In the genomic region with DNA sequence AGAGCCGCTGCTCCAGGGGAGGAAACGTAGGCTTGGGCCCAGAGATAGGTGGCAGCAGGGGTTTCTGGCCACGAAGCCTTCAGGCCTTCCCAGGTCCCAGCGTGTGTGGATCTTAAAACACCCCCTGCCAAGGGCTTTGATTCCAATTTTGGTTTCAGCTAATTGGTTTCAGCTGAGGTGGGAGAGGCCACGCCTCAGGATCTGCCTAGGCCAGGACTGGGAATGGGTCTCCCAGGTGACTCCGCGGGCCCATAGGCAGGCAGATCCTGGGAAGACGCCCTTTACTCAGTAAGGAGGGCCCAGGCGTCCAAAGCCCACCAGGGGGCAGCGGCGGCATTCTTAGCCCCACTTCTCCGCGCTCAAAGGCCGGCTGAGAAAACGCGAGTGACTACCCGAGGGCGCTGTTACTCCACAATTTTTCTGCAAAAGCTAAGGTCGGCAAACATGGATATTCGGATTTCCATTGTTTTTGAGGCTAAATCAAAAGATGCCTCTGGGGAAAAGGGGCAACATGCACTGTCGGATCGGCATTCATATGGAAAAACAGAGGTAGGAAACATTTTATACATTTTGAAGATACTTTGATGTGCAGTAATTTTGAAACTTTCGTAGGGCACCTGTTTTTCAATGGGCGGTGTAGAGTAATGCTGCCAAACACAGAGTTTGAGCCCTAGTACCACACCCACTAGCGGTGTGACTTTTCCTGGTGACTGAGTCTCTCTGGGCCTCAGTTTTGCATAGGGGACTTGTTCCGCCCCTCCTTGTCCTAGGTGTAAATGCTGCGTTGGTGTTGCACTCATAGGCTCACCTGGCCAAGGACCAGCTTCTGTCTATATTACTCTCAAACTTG, we compare ENCODE assay signal across 8 cellular contexts. TPM values are rescaled to one million over a fixed set of nuclear protein-coding genes. Genes with fewer than 3 reads are reported as not detected.
DNase-seq lines count a peak whose midpoint lies in the region; ATAC-seq and TF ChIP-seq lines count a peak whose summit lies in the region.

No MANE protein-coding gene starts in this region.

- POLR2A ChIA-PET in CD8-positive, alpha-beta T cell (lab: Charles Lee): no interaction called here
- POLR2A ChIA-PET in activated CD8-positive, alpha-beta T cell treated with anti-CD3 and anti-CD28 coated beads, Interleukin-2, amount 10 ng/mL, durations not matched to agents 7 days and 5 days (lab: Charles Lee): no interaction called here

- no peaks in the 10 kb centered on the region for H3K27me3 ChIP-seq in CD8-positive, alpha-beta T cell (ENCODE audit: insufficient read depth, low read length)

- H3K4me1 ChIP-seq in CD8-positive, alpha-beta T cell (ENCODE audit: insufficient read depth, low read length): peaks cover 4% of the 10 kb centered on the region

- H3K4me3 Mint-ChIP-seq in CD8-positive, alpha-beta T cell: peak overlapping the region; percentile 65
- no peak overlapping the region for H3K4me3 Mint-ChIP-seq in activated CD8-positive, alpha-beta T cell treated with anti-CD3 and anti-CD28 coated beads, Interleukin-2, amount 10 ng/mL, durations not matched to agents 7 days and 5 days
- peak overlapping the region; percentile 41 to 57 for H3K4me3 Mint-ChIP-seq in effector memory CD8-positive, alpha-beta T cell
- peak overlapping the region; percentile 80 for H3K4me3 Mint-ChIP-seq in memory B cell

- ATAC-seq in CD8-positive, alpha-beta T cell: peak; percentile 90
- peak; percentile 90 for ATAC-seq in GM19438 (IDR thresholded peaks at IDR 0.05; ENCODE audit: low read depth, unreplicated experiment)
- ATAC-seq in HG03520 (IDR thresholded peaks at IDR 0.05; ENCODE audit: unreplicated experiment): peak; percentile 80
- ATAC-seq in activated CD8-positive, alpha-beta T cell treated with anti-CD3 and anti-CD28 coated beads, Interleukin-2, amount 10 ng/mL, durations not matched to agents 7 days and 5 days: peak; percentile 90
- peak; percentile 95 for ATAC-seq in effector memory CD8-positive, alpha-beta T cell (replicated peaks)
- peak; percentile 96 for ATAC-seq in memory B cell (ENCODE audit: low read depth)

- H3K4me1 Mint-ChIP-seq in CD8-positive, alpha-beta T cell (ENCODE audit: low read depth): peaks cover 5% of the 10 kb centered on the region
- no peaks in the 10 kb centered on the region for H3K4me1 Mint-ChIP-seq in activated CD8-positive, alpha-beta T cell treated with anti-CD3 and anti-CD28 coated beads, Interleukin-2, amount 10 ng/mL, durations not matched to agents 7 days and 5 days (ENCODE audit: low read depth)
- peaks cover 0 to 7% of the 10 kb centered on the region in 2 donors for H3K4me1 Mint-ChIP-seq in effector memory CD8-positive, alpha-beta T cell (ENCODE audit: low read depth in 2 of 2)
- peaks cover 29% of the 10 kb centered on the region for H3K4me1 Mint-ChIP-seq in memory B cell

- CTCF ChIA-PET in CD8-positive, alpha-beta T cell (lab: Charles Lee): interaction anchor here (0.6 to 1.8 kb wide), 11 partner anchors 8 to 391 kb away, joined by 3 to 11 read pairs (median 3); no protein-coding TSS in a partner anchor
- CTCF ChIA-PET in activated CD8-positive, alpha-beta T cell treated with anti-CD3 and anti-CD28 coated beads, Interleukin-2, amount 10 ng/mL, durations not matched to agents 7 days and 5 days (lab: Charles Lee): interaction anchor here (0.6 to 2.1 kb wide), 13 partner anchors 9 to 1079 kb away, joined by 3 to 12 read pairs (median 3); partner anchors contain the start of gene CCN1

- peak; percentile 19 to 74 (median 64) for DNase-seq in CD8-positive, alpha-beta T cell
- DNase-seq in NCI-H69 (lab: John Stamatoyannopoulos, UW): peak; percentile 76
- DNase-seq in activated CD8-positive, alpha-beta T cell treated with anti-CD3 and anti-CD28 coated beads, Interleukin-2, amount 10 ng/mL, durations not matched to agents 7 days and 5 days: peak; percentile 74
- peak; percentile 43 to 53 (median 46) for DNase-seq in effector memory CD8-positive, alpha-beta T cell
- peak; percentile 66 to 72 for DNase-seq in memory B cell (ENCODE audit: low spot score in 2 of 2)
- peak; percentile 35 to 46 for DNase-seq in stimulated activated CD8-positive, alpha-beta memory T cell treated with anti-CD3 and anti-CD28 coated beads, Interleukin-2, amount 100 ng/mL, for 1 hour (ENCODE audit: low read depth in 2 of 2)

- H3K4me3 ChIP-seq in CD8-positive, alpha-beta T cell (ENCODE audit: low read depth, low read length): no peak overlapping the region

- TF ChIP-seq CTCF in CD8-positive, alpha-beta T cell (IDR thresholded peaks at IDR 0.05): peak; percentile 68

- H3K27ac Mint-ChIP-seq in CD8-positive, alpha-beta T cell: no peak overlapping the region
- no peak overlapping the region for H3K27ac Mint-ChIP-seq in activated CD8-positive, alpha-beta T cell treated with anti-CD3 and anti-CD28 coated beads, Interleukin-2, amount 10 ng/mL, durations not matched to agents 7 days and 5 days
- H3K27ac Mint-ChIP-seq in effector memory CD8-positive, alpha-beta T cell: no peak overlapping the region
- H3K27ac Mint-ChIP-seq in memory B cell: no peak overlapping the region

- H3K27me3 Mint-ChIP-seq in CD8-positive, alpha-beta T cell (ENCODE audit: low read depth): peaks cover 35% of the 10 kb centered on the region
- H3K27me3 Mint-ChIP-seq in activated CD8-positive, alpha-beta T cell treated with anti-CD3 and anti-CD28 coated beads, Interleukin-2, amount 10 ng/mL, durations not matched to agents 7 days and 5 days (ENCODE audit: low read depth): peaks cover 41% of the 10 kb centered on the region
- peaks cover 60 to 69% of the 10 kb centered on the region in 2 donors for H3K27me3 Mint-ChIP-seq in effector memory CD8-positive, alpha-beta T cell
- H3K27me3 Mint-ChIP-seq in memory B cell: no peaks in the 10 kb centered on the region

- no peaks in the 10 kb centered on the region for H3K9me3 Mint-ChIP-seq in CD8-positive, alpha-beta T cell
- H3K9me3 Mint-ChIP-seq in activated CD8-positive, alpha-beta T cell treated with anti-CD3 and anti-CD28 coated beads, Interleukin-2, amount 10 ng/mL, durations not matched to agents 7 days and 5 days (ENCODE audit: insufficient read depth): no peaks in the 10 kb centered on the region
- H3K9me3 Mint-ChIP-seq in effector memory CD8-positive, alpha-beta T cell: no peaks in the 10 kb centered on the region
- H3K9me3 Mint-ChIP-seq in memory B cell: no peaks in the 10 kb centered on the region

- no peak overlapping the region for H3K27ac ChIP-seq in CD8-positive, alpha-beta T cell (ENCODE audit: low read depth, low read length)

- H3K36me3 Mint-ChIP-seq in CD8-positive, alpha-beta T cell: no peaks in the 10 kb centered on the region
- H3K36me3 Mint-ChIP-seq in activated CD8-positive, alpha-beta T cell treated with anti-CD3 and anti-CD28 coated beads, Interleukin-2, amount 10 ng/mL, durations not matched to agents 7 days and 5 days (ENCODE audit: low read depth): no peaks in the 10 kb centered on the region
- H3K36me3 Mint-ChIP-seq in effector memory CD8-positive, alpha-beta T cell (ENCODE audit: insufficient read depth): no peaks in the 10 kb centered on the region
- H3K36me3 Mint-ChIP-seq in memory B cell: peaks cover 6% of the 10 kb centered on the region

- H3K36me3 ChIP-seq in CD8-positive, alpha-beta T cell (ENCODE audit: insufficient read depth, low read length): no peaks in the 10 kb centered on the region

- no peaks in the 10 kb centered on the region for H3K9me3 ChIP-seq in CD8-positive, alpha-beta T cell (ENCODE audit: low read length)

- intact Hi-C loops in CD8-positive, alpha-beta T cell (cut with DNase I, micrococcal nuclease): loop anchor here (1.0 to 5.0 kb wide), 3 partner anchors 32 to 711 kb away; partner anchors contain the start of gene BCL10 (in 1 of the 2)

RNA-seq across cellular contexts. Expression of gene BCL10, which starts 31.8 kb away (rescaled TPM):
- total RNA-seq in CD8-positive, alpha-beta T cell: 10 to 100 TPM; 48.2 to 51.7 TPM
- 10 to 100 TPM; 26.4 to 27.0 TPM for total RNA-seq in activated CD8-positive, alpha-beta T cell treated with anti-CD3 and anti-CD28 coated beads, Interleukin-2, amount 10 ng/mL, durations not matched to agents 7 days and 5 days

RNA-seq across cellular contexts. Expression of gene C1orf52, which starts 48.8 kb away (rescaled TPM):
- total RNA-seq in CD8-positive, alpha-beta T cell: 10 to 100 TPM; 70.7 to 74.4 TPM
- total RNA-seq in activated CD8-positive, alpha-beta T cell treated with anti-CD3 and anti-CD28 coated beads, Interleukin-2, amount 10 ng/mL, durations not matched to agents 7 days and 5 days: 10 to 100 TPM; 25.5 to 29.5 TPM
